1 cellular context compared by ENCODE assay signal in the genomic region with DNA sequence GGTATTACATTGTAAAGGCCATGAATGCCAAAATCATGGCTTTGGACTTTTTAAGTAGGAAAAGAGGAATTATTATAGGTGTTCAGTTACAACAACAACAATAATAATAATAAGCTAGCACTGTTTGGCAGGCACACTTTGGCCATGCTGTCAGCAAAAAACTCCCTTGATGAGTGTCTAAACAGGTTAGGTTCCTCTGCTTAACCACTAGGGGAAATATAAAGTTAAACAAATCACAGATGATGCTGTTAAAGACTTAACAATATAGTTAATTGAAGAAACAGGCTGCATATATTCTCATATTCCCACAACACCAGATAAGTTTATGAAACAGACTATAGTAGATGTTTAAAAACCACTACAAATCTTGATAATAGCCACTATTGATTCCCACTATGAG.
TF ChIP-seq lines count a peak whose summit lies in the region.

No MANE protein-coding gene starts in this region.

TF ChIP-seq in WTC11, 78 proteins besides CTCF, POLR2A, EP300 and RAD21 (continued from another document):
- TF ChIP-seq ERG (CRISPR knock-in tag; IDR thresholded peaks at IDR 0.05) (no peak), NR2C2 (CRISPR knock-in tag; IDR thresholded peaks at IDR 0.05) (no peak), ZNF416 (CRISPR knock-in tag; IDR thresholded peaks at IDR 0.05) (no peak), TEAD1 (CRISPR knock-in tag; IDR thresholded peaks at IDR 0.05) (no peak), MXD4 (CRISPR knock-in tag; IDR thresholded peaks at IDR 0.05; ENCODE audit: borderline replicate concordance) (no peak), MAX (CRISPR knock-in tag; IDR thresholded peaks at IDR 0.05) (no peak)
- TF ChIP-seq, protein P1, sequence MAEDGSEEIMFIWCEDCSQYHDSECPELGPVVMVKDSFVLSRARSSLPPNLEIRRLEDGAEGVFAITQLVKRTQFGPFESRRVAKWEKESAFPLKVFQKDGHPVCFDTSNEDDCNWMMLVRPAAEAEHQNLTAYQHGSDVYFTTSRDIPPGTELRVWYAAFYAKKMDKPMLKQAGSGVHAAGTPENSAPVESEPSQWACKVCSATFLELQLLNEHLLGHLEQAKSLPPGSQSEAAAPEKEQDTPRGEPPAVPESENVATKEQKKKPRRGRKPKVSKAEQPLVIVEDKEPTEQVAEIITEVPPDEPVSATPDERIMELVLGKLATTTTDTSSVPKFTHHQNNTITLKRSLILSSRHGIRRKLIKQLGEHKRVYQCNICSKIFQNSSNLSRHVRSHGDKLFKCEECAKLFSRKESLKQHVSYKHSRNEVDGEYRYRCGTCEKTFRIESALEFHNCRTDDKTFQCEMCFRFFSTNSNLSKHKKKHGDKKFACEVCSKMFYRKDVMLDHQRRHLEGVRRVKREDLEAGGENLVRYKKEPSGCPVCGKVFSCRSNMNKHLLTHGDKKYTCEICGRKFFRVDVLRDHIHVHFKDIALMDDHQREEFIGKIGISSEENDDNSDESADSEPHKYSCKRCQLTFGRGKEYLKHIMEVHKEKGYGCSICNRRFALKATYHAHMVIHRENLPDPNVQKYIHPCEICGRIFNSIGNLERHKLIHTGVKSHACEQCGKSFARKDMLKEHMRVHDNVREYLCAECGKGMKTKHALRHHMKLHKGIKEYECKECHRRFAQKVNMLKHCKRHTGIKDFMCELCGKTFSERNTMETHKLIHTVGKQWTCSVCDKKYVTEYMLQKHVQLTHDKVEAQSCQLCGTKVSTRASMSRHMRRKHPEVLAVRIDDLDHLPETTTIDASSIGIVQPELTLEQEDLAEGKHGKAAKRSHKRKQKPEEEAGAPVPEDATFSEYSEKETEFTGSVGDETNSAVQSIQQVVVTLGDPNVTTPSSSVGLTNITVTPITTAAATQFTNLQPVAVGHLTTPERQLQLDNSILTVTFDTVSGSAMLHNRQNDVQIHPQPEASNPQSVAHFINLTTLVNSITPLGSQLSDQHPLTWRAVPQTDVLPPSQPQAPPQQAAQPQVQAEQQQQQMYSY (CRISPR knock-in tag; IDR thresholded peaks at IDR 0.05): no peak
